Comparison of ENCODE assay signal across 1 cellular context in the genomic region with DNA sequence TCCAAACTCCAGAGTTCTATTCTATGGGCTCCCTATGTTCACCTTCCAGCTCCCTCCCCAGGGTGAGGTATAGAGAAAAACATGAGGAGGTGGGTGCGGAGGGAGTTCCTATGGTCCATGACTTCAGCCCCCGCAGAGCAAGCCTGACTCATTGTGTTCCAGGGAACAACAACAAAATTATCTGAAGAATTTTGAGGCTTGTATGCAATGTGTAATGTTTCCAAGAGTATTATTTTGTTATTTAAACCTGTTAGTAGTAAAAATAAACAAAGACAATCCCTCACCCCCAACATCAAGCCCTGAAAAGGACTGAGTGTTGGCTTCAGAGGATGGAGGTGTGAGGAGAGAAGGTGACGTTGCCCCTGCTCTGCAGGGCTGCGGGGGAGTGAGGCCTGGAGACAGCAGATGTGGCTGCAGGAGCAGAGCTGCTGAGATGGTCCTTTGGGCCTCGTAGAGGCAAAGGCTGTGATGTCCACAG.
TF ChIP-seq lines count a peak whose summit lies in the region.

No MANE protein-coding gene starts in this region.

TF ChIP-seq in K562, 482 proteins besides CTCF, POLR2A, EP300 and RAD21 (continues in another document):
- TF ChIP-seq ZSCAN29 (IDR thresholded peaks at IDR 0.05) = no peak
- no peak for TF ChIP-seq SIRT6 (IDR thresholded peaks at IDR 0.05; ENCODE audit: low read depth, low read length)
- TF ChIP-seq ZNF436 (CRISPR knock-in tag; IDR thresholded peaks at IDR 0.05) = no peak
- TF ChIP-seq PTRF (tag; IDR thresholded peaks at IDR 0.05) = no peak
- TF ChIP-seq CBFA2T3 (IDR thresholded peaks at IDR 0.05) = peak; percentile 54
- TF ChIP-seq ZFP1 (CRISPR knock-in tag; IDR thresholded peaks at IDR 0.05) = no peak
- no peak for TF ChIP-seq TEAD4 (IDR thresholded peaks at IDR 0.05; ENCODE audit: low read length)
- no peak for TF ChIP-seq TEAD4 (CRISPR knock-in tag; IDR thresholded peaks at IDR 0.05; ENCODE audit: borderline replicate concordance)
- no peak for TF ChIP-seq ZNF696 (CRISPR knock-in tag; conservative IDR thresholded peaks at IDR 0.05)
- TF ChIP-seq SLC30A9 (CRISPR knock-in tag; IDR thresholded peaks at IDR 0.05) = no peak
- no peak for TF ChIP-seq NR3C1 (CRISPR knock-in tag; IDR thresholded peaks at IDR 0.05)
- TF ChIP-seq SMARCA5 (IDR thresholded peaks at IDR 0.05) = no peak
- TF ChIP-seq, protein P1, sequence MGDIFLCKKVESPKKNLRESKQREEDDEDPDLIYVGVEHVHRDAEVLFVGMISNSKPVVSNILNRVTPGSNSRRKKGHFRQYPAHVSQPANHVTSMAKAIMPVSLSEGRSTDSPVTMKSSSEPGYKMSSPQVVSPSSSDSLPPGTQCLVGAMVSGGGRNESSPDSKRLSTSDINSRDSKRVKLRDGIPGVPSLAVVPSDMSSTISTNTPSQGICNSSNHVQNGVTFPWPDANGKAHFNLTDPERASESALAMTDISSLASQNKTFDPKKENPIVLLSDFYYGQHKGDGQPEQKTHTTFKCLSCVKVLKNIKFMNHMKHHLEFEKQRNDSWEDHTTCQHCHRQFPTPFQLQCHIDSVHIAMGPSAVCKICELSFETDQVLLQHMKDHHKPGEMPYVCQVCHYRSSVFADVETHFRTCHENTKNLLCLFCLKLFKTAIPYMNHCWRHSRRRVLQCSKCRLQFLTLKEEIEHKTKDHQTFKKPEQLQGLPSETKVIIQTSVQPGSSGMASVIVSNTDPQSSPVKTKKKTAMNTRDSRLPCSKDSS (IDR thresholded peaks at IDR 0.05; ENCODE audit: low read depth, partially characterized antibody) = no peak
- TF ChIP-seq CBFA2T2 (conservative IDR thresholded peaks at IDR 0.05) = 0 out of 2 replicates have a peak, but pooled peaks have one; percentile 19
- TF ChIP-seq ARID1B (IDR thresholded peaks at IDR 0.05) = peak; percentile 59
- TF ChIP-seq, protein P2, sequence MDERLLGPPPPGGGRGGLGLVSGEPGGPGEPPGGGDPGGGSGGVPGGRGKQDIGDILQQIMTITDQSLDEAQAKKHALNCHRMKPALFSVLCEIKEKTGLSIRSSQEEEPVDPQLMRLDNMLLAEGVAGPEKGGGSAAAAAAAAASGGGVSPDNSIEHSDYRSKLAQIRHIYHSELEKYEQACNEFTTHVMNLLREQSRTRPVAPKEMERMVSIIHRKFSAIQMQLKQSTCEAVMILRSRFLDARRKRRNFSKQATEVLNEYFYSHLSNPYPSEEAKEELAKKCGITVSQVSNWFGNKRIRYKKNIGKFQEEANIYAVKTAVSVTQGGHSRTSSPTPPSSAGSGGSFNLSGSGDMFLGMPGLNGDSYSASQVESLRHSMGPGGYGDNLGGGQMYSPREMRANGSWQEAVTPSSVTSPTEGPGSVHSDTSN (CRISPR knock-in tag; IDR thresholded peaks at IDR 0.05; ENCODE audit: low read depth) = no peak
- TF ChIP-seq, protein P2 (tag; conservative IDR thresholded peaks at IDR 0.05; ENCODE audit: low read depth) = no peak
- TF ChIP-seq, protein P3, sequence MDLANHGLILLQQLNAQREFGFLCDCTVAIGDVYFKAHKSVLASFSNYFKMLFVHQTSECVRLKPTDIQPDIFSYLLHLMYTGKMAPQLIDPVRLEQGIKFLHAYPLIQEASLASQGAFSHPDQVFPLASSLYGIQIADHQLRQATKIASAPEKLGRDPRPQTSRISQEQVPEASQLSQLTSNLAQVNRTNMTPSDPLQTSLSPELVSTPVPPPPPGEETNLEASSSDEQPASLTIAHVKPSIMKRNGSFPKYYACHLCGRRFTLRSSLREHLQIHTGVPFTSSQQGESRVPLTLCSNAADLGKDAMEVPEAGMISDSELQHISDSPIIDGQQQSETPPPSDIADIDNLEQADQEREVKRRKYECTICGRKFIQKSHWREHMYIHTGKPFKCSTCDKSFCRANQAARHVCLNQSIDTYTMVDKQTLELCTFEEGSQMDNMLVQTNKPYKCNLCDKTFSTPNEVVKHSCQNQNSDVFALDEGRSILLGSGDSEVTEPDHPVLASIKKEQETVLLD (IDR thresholded peaks at IDR 0.05) = no peak
- TF ChIP-seq SMARCB1 (IDR thresholded peaks at IDR 0.05; ENCODE audit: insufficient read length, low read depth) = no peak
- no peak for TF ChIP-seq ZNF584 (CRISPR knock-in tag; IDR thresholded peaks at IDR 0.05; ENCODE audit: low read depth)
- TF ChIP-seq HOXB6 (CRISPR knock-in tag; IDR thresholded peaks at IDR 0.05; ENCODE audit: borderline replicate concordance) = no peak
- TF ChIP-seq KHSRP (IDR thresholded peaks at IDR 0.05) = no peak
- TF ChIP-seq SMAD2 (IDR thresholded peaks at IDR 0.05; ENCODE audit: low read depth, low read length) = no peak
- TF ChIP-seq BRD9 (IDR thresholded peaks at IDR 0.05; ENCODE audit: low read depth, partially characterized antibody) = no peak
- no peak for TF ChIP-seq TFAM (CRISPR knock-in tag; conservative IDR thresholded peaks at IDR 0.05)
- TF ChIP-seq FIP1L1 (IDR thresholded peaks at IDR 0.05; ENCODE audit: low read depth, low read length, poor library complexity, severe bottlenecking) = no peak
- TF ChIP-seq, protein P4, sequence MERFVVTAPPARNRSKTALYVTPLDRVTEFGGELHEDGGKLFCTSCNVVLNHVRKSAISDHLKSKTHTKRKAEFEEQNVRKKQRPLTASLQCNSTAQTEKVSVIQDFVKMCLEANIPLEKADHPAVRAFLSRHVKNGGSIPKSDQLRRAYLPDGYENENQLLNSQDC (CRISPR knock-in tag; IDR thresholded peaks at IDR 0.05) = no peak
- no peak for TF ChIP-seq BACH1 (tag; IDR thresholded peaks at IDR 0.05)
- no peak for TF ChIP-seq ZNF347 (CRISPR knock-in tag; IDR thresholded peaks at IDR 0.05; ENCODE audit: low read depth)
- TF ChIP-seq HNRNPK (IDR thresholded peaks at IDR 0.05; ENCODE audit: low read depth, low read length, poor library complexity, severe bottlenecking) = no peak
- no peak for TF ChIP-seq ZBTB7A (IDR thresholded peaks at IDR 0.05; ENCODE audit: borderline replicate concordance, control insufficient read depth, low read depth, low read length)
- TF ChIP-seq GABPB1 (CRISPR knock-in tag; IDR thresholded peaks at IDR 0.05) = no peak
- no peak for TF ChIP-seq ASH1L (IDR thresholded peaks at IDR 0.05; ENCODE audit: borderline replicate concordance, low read depth, partially characterized antibody)
- TF ChIP-seq RCOR1 (IDR thresholded peaks at IDR 0.05; ENCODE audit: borderline replicate concordance in 1 of 2, low read depth in 2 of 2, low read length in 2 of 2) = peak in 1 of 2 experiments; percentile 34; a peak in 1 of 4 replicates
- 0 out of 2 replicates have a peak, but pooled peaks have one; percentile 31 for TF ChIP-seq CREM (IDR thresholded peaks at IDR 0.05; ENCODE audit: low read depth)
- no peak for TF ChIP-seq CBX1 (IDR thresholded peaks at IDR 0.05; ENCODE audit: low read depth)
- TF ChIP-seq ZNF766 (CRISPR knock-in tag; conservative IDR thresholded peaks at IDR 0.05) = no peak
- no peak for TF ChIP-seq ZNF253 (CRISPR knock-in tag; conservative IDR thresholded peaks at IDR 0.05)
- TF ChIP-seq CTBP1 (IDR thresholded peaks at IDR 0.05; ENCODE audit: borderline replicate concordance) = peak; percentile 72
- TF ChIP-seq MEIS2 (IDR thresholded peaks at IDR 0.05; ENCODE audit: partially characterized antibody) = no peak
- 0 out of 2 replicates have a peak, but pooled peaks have one; percentile 16 for TF ChIP-seq MTA2 (IDR thresholded peaks at IDR 0.05; ENCODE audit: low read depth)
- TF ChIP-seq, protein P5, sequence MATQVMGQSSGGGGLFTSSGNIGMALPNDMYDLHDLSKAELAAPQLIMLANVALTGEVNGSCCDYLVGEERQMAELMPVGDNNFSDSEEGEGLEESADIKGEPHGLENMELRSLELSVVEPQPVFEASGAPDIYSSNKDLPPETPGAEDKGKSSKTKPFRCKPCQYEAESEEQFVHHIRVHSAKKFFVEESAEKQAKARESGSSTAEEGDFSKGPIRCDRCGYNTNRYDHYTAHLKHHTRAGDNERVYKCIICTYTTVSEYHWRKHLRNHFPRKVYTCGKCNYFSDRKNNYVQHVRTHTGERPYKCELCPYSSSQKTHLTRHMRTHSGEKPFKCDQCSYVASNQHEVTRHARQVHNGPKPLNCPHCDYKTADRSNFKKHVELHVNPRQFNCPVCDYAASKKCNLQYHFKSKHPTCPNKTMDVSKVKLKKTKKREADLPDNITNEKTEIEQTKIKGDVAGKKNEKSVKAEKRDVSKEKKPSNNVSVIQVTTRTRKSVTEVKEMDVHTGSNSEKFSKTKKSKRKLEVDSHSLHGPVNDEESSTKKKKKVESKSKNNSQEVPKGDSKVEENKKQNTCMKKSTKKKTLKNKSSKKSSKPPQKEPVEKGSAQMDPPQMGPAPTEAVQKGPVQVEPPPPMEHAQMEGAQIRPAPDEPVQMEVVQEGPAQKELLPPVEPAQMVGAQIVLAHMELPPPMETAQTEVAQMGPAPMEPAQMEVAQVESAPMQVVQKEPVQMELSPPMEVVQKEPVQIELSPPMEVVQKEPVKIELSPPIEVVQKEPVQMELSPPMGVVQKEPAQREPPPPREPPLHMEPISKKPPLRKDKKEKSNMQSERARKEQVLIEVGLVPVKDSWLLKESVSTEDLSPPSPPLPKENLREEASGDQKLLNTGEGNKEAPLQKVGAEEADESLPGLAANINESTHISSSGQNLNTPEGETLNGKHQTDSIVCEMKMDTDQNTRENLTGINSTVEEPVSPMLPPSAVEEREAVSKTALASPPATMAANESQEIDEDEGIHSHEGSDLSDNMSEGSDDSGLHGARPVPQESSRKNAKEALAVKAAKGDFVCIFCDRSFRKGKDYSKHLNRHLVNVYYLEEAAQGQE (CRISPR knock-in tag; IDR thresholded peaks at IDR 0.05; ENCODE audit: low read depth) = no peak
- TF ChIP-seq SIN3A (IDR thresholded peaks at IDR 0.05; ENCODE audit: borderline replicate concordance in 2 of 2, control insufficient read depth in 1 of 2, low read depth in 2 of 2, low read length in 2 of 2) = no peak
- TF ChIP-seq, protein P6, sequence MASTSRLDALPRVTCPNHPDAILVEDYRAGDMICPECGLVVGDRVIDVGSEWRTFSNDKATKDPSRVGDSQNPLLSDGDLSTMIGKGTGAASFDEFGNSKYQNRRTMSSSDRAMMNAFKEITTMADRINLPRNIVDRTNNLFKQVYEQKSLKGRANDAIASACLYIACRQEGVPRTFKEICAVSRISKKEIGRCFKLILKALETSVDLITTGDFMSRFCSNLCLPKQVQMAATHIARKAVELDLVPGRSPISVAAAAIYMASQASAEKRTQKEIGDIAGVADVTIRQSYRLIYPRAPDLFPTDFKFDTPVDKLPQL (IDR thresholded peaks at IDR 0.05; ENCODE audit: extremely low read depth, insufficient read length) = no peak
- no peak for TF ChIP-seq POLR3A (IDR thresholded peaks at IDR 0.05; ENCODE audit: borderline replicate concordance, extremely low read depth, insufficient read depth, insufficient read length)
- TF ChIP-seq CHD2 (IDR thresholded peaks at IDR 0.05; ENCODE audit: low read depth, low read length) = no peak
- no peak for TF ChIP-seq PHB2 (IDR thresholded peaks at IDR 0.05; ENCODE audit: low read depth)
- TF ChIP-seq, protein P7, sequence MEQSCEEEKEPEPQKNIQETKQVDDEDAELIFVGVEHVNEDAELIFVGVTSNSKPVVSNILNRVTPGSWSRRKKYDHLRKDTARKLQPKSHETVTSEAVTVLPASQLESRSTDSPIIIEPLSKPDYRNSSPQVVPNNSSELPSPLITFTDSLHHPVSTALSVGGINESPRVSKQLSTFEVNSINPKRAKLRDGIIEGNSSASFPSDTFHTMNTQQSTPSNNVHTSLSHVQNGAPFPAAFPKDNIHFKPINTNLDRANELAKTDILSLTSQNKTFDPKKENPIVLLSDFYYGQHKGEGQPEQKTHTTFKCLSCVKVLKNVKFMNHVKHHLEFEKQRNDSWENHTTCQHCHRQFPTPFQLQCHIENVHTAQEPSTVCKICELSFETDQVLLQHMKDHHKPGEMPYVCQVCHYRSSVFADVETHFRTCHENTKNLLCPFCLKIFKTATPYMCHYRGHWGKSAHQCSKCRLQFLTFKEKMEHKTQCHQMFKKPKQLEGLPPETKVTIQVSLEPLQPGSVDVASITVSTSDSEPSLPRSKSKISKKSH (CRISPR knock-in tag; IDR thresholded peaks at IDR 0.05) = no peak
- TF ChIP-seq, protein P8, sequence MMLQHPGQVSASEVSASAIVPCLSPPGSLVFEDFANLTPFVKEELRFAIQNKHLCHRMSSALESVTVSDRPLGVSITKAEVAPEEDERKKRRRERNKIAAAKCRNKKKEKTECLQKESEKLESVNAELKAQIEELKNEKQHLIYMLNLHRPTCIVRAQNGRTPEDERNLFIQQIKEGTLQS (IDR thresholded peaks at IDR 0.05) = peak; percentile 52; the same call in 1 of the 2 replicates
- TF ChIP-seq, protein P8 (CRISPR knock-in tag; conservative IDR thresholded peaks at IDR 0.05) = no peak
- no peak for TF ChIP-seq DPF2 (IDR thresholded peaks at IDR 0.05)
- no peak for TF ChIP-seq LARP7 (IDR thresholded peaks at IDR 0.05)
- no peak for TF ChIP-seq KDM5B (IDR thresholded peaks at IDR 0.05; ENCODE audit: insufficient replicate concordance, low read depth, low read length)
- TF ChIP-seq, protein P9, sequence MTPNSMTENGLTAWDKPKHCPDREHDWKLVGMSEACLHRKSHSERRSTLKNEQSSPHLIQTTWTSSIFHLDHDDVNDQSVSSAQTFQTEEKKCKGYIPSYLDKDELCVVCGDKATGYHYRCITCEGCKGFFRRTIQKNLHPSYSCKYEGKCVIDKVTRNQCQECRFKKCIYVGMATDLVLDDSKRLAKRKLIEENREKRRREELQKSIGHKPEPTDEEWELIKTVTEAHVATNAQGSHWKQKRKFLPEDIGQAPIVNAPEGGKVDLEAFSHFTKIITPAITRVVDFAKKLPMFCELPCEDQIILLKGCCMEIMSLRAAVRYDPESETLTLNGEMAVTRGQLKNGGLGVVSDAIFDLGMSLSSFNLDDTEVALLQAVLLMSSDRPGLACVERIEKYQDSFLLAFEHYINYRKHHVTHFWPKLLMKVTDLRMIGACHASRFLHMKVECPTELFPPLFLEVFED (CRISPR knock-in tag; conservative IDR thresholded peaks at IDR 0.05) = no peak
- no peak for TF ChIP-seq ZNF75A (CRISPR knock-in tag; IDR thresholded peaks at IDR 0.05)
- TF ChIP-seq, protein P10, sequence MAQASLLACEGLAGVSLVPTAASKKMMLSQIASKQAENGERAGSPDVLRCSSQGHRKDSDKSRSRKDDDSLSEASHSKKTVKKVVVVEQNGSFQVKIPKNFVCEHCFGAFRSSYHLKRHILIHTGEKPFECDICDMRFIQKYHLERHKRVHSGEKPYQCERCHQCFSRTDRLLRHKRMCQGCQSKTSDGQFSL (CRISPR knock-in tag; IDR thresholded peaks at IDR 0.05) = no peak
- TF ChIP-seq, protein P10 (tag; IDR thresholded peaks at IDR 0.05) = no peak
